In genomic region chr13:108948269-108948671, GRCh38 we compare ENCODE assay signal across 18 cellular contexts.
A peak's percentile ranks its signal among the peaks of the same experiment; 100 is the strongest.
DNase-seq lines count a peak whose midpoint lies in the region; ATAC-seq and TF ChIP-seq lines count a peak whose summit lies in the region.
"Had no signal": no experiment of that assay in that cellular context is flagged by ENCODE, and none has a peak within 500 bp of the region (broad histone marks: within the 10 kb centered on the region; RNA-seq: fewer than 3 reads in every experiment).

No MANE protein-coding gene starts in this region.

- DNase-seq in NCI-H2029 (lab: John Stamatoyannopoulos, UW) (peak; percentile 19), NCI-H2029 treated with DMSO at 0.1 percent for 48 hours (lab: John Stamatoyannopoulos, UW) (no peak), RWPE1 (ENCODE audit: low spot score) (peak; percentile 12), hepatocyte (ENCODE audit: low spot score) (no peak), upper lobe of right lung (no peak), activated gamma-delta T cell treated with Interleukin-2 at 50 U/mL for 16 hours (no peak)
- no peak for DNase-seq in activated naive CD4-positive, alpha-beta T cell treated with anti-CD3 and anti-CD28 coated beads, Interleukin-2, amount 10 ng/mL, durations not matched to agents 7 days and 5 days
- DNase-seq: activated CD8-positive, alpha-beta memory T cell treated with anti-CD3 and anti-CD28 coated beads, Interleukin-2, amount 50 U/mL, for 4 hours; activated naive CD4-positive, alpha-beta T cell treated with Interleukin-2 at 50 U/mL for 16 hours; kidney glomerular epithelial cell; mucosa of descending colon; NCI-H2227 treated with DMSO at 0.1 percent for 48 hours; occipital lobe; small intestine; T-helper 9 cell; tibial artery had no signal

- H3K9me2 ChIP-seq in hepatocyte (replicated peaks; ENCODE audit: insufficient read depth), result no peaks in the 10 kb centered on the region

- CTCF ChIA-PET in RWPE1 (lab: Yijun Ruan, JAX), result no interaction called here
- CTCF ChIA-PET in activated naive CD4-positive, alpha-beta T cell treated with anti-CD3 and anti-CD28 coated beads, Interleukin-2, amount 10 ng/mL, durations not matched to agents 7 days and 5 days (lab: Charles Lee), result no interaction called here

- TF ChIP-seq CTCF in RWPE1 (conservative IDR thresholded peaks at IDR 0.05; ENCODE audit: low read depth) (no peak), hepatocyte (IDR thresholded peaks at IDR 0.05; ENCODE audit: poor library complexity) (no peak), upper lobe of right lung (IDR thresholded peaks at IDR 0.05) (no peak)

- no peak overlapping the region for H3K27ac Mint-ChIP-seq in activated naive CD4-positive, alpha-beta T cell treated with anti-CD3 and anti-CD28 coated beads, Interleukin-2, amount 10 ng/mL, durations not matched to agents 7 days and 5 days

- H3K36me3 ChIP-seq in hepatocyte (replicated peaks; ENCODE audit: insufficient read depth, low read depth) (no peaks in the 10 kb centered on the region), upper lobe of right lung (no peaks in the 10 kb centered on the region)
- H3K36me3 ChIP-seq: tibial artery had no signal

- POLR2A ChIA-PET in RWPE1 (lab: Yijun Ruan, JAX; ENCODE audit: low non-redundant PET), result no interaction called here

- H3K9me3 ChIP-seq in hepatocyte (ENCODE audit: low read depth) (no peaks in the 10 kb centered on the region), upper lobe of right lung (no peaks in the 10 kb centered on the region)
- H3K9me3 ChIP-seq: mucosa of descending colon, tibial artery had no signal

- intact Hi-C loops in upper lobe of right lung (cut with DNase I), result no loop called here

- H3K36me3 Mint-ChIP-seq in activated naive CD4-positive, alpha-beta T cell treated with anti-CD3 and anti-CD28 coated beads, Interleukin-2, amount 10 ng/mL, durations not matched to agents 7 days and 5 days, result no peaks in the 10 kb centered on the region
- H3K36me3 Mint-ChIP-seq: brain had no signal

- H3K4me3 Mint-ChIP-seq in activated naive CD4-positive, alpha-beta T cell treated with anti-CD3 and anti-CD28 coated beads, Interleukin-2, amount 10 ng/mL, durations not matched to agents 7 days and 5 days, result no peak overlapping the region
- H3K4me3 Mint-ChIP-seq: brain had no signal

- no peak overlapping the region for H2AFZ ChIP-seq in hepatocyte

- no peak overlapping the region for H3K4me2 ChIP-seq in hepatocyte

- no peaks in the 10 kb centered on the region for H3K79me2 ChIP-seq in hepatocyte

- no peaks in the 10 kb centered on the region for H3K9me3 Mint-ChIP-seq in activated naive CD4-positive, alpha-beta T cell treated with anti-CD3 and anti-CD28 coated beads, Interleukin-2, amount 10 ng/mL, durations not matched to agents 7 days and 5 days
- H3K9me3 Mint-ChIP-seq: brain had no signal

- H3K4me1 Mint-ChIP-seq in activated naive CD4-positive, alpha-beta T cell treated with anti-CD3 and anti-CD28 coated beads, Interleukin-2, amount 10 ng/mL, durations not matched to agents 7 days and 5 days, result no peaks in the 10 kb centered on the region

- H3K4me3 ChIP-seq in hepatocyte (no peak overlapping the region), upper lobe of right lung (no peak overlapping the region)
- H3K4me3 ChIP-seq: mucosa of descending colon, tibial artery had no signal

- peak; percentile 53 for ATAC-seq in upper lobe of right lung
- no peak for ATAC-seq in HG02938 (IDR thresholded peaks at IDR 0.05; ENCODE audit: unreplicated experiment)
- ATAC-seq: mucosa of descending colon had no signal

- H3K4me1 ChIP-seq in hepatocyte (ENCODE audit: insufficient read depth), result peaks cover 4% of the 10 kb centered on the region
- no peaks in the 10 kb centered on the region for H3K4me1 ChIP-seq in upper lobe of right lung
- H3K4me1 ChIP-seq: tibial artery had no signal

- no peaks in the 10 kb centered on the region for H3K27me3 Mint-ChIP-seq in activated naive CD4-positive, alpha-beta T cell treated with anti-CD3 and anti-CD28 coated beads, Interleukin-2, amount 10 ng/mL, durations not matched to agents 7 days and 5 days

- H3K27me3 ChIP-seq in hepatocyte, result no peaks in the 10 kb centered on the region
- H3K27me3 ChIP-seq in upper lobe of right lung, result no peaks in the 10 kb centered on the region
- H3K27me3 ChIP-seq: tibial artery had no signal

- H3K27ac ChIP-seq in RWPE1 (no peak overlapping the region), hepatocyte (peak overlapping the region; percentile 17), upper lobe of right lung (no peak overlapping the region)
- H3K27ac ChIP-seq: tibial artery had no signal

- 79% methylated on average over 7 of the region's 7 CpGs for WGBS in hepatocyte (ENCODE audit: low lambda C conversion rate, missing lambda C conversion rate)

- no peaks in the 10 kb centered on the region for H4K20me1 ChIP-seq in hepatocyte (ENCODE audit: insufficient read depth, poor library complexity, severe bottlenecking)

Comparison
In these comparisons a context has a peak if more than half of its experiments do, and no peak if none do; other contexts are left out.
1. DNase-seq: peak in NCI-H2029 (single experiment) and RWPE1 (single experiment); none in NCI-H2029 treated with DMSO at 0.1 percent for 48 hours (single experiment), hepatocyte (single experiment), upper lobe of right lung (single experiment), activated naive CD4-positive, alpha-beta T cell treated with anti-CD3 and anti-CD28 coated beads, Interleukin-2, amount 10 ng/mL, durations not matched to agents 7 days and 5 days (single experiment) and activated gamma-delta T cell treated with Interleukin-2 at 50 U/mL for 16 hours (single experiment).